In the genomic region with DNA sequence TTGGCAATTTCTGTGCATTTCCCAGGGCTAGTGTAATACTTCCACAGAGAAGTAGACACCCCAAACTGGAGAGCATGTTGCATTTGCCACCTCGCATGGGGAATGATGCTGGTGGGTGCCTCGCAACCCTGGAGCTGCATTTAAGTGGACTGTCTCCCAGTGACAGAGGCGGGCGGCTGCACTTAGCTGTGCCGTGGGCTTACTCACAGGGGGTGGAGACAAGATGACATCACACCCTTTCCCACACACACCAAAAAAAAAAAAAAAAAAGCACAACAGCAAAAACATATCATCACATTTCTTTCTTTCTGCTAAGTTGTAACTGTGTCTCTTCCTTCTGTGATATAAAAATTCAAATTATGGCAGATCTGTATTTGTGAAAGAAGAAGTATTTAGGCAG, we compare ENCODE assay signal across 10 cellular contexts. TPM values are rescaled to one million over a fixed set of nuclear protein-coding genes. Genes with fewer than 3 reads are reported as not detected.
A peak's percentile ranks its signal among the peaks of the same experiment; 100 is the strongest.
DNase-seq lines count a peak whose midpoint lies in the region; ATAC-seq and TF ChIP-seq lines count a peak whose summit lies in the region.
"Had no signal": no experiment of that assay in that cellular context is flagged by ENCODE, and none has a peak within 500 bp of the region (broad histone marks: within the 10 kb centered on the region; RNA-seq: fewer than 3 reads in every experiment).

A gene with protein sequence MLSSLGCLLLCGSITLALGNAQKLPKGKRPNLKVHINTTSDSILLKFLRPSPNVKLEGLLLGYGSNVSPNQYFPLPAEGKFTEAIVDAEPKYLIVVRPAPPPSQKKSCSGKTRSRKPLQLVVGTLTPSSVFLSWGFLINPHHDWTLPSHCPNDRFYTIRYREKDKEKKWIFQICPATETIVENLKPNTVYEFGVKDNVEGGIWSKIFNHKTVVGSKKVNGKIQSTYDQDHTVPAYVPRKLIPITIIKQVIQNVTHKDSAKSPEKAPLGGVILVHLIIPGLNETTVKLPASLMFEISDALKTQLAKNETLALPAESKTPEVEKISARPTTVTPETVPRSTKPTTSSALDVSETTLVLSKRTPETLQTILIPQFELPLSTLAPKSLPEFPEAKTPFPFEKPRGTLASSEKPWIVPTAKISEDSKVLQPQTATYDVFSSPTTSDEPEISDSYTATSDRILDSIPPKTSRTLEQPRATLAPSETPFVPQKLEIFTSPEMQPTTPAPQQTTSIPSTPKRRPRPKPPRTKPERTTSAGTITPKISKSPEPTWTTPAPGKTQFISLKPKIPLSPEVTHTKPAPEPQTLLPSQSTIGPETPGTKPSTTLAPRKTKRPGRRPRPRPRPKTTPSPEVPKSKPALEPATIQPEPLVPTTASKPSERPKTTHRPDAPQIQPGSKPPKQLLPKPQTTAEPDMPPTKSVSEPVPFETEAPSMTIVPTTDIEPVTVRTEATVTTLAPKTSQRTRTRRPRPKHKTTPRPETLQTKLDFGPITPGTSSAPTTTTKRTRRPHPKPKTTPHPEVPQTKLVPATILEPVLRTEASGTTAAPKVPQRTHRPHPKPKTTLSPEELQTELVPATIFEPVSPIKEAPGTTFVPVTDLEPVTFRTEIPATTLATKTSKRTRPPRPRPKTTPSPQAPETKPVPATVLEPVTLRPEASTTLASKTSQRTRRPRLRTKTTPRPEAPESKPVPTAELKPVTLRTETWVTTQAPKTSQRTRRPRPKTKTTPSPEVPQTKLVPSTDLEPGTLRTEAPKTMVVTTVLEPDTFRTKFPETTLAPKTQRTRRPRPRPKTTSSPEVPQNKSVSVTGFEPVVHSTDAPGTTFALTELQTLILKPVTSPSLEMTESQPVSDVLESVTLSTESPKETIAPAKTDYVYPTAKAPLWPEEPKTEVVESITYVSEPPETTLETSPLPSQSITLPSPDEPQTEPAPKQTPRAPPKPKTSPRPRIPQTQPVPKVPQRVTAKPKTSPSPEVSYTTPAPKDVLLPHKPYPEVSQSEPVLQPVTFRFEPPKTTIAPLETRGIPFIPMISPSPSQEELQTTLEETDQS (N-terminal part only) (minus strand): TSS at position 113 of the 400 bp plus-strand sequence. CDS start 37 bp downstream, at position 76.

- ATAC-seq in GM19023 (IDR thresholded peaks at IDR 0.05; ENCODE audit: unreplicated experiment): no peak

- no peaks in the 10 kb centered on the region for H4K20me1 ChIP-seq in hepatocyte (ENCODE audit: insufficient read depth, poor library complexity, severe bottlenecking)
- H4K20me1 ChIP-seq: BLaER1 treated with 17β-estradiol and CSF1 and Interleukin-3, amounts not matched to agents 10 nM and 100 nM had no signal

- H2AFZ ChIP-seq in hepatocyte: peak within 1 kb of the TSS; percentile 50

- no peaks in the 10 kb centered on the region for H3K9me3 Mint-ChIP-seq in activated T-helper 2 cell treated with anti-CD3 and anti-CD28 coated beads, Interferon-gamma antibody, Interleukin-2, Interleukin-4, amounts not matched to agents 10 μg/mL and 5 μg/mL and 100 μg/mL, durations not matched to agents 14 hours and 24 hours and 36 hours

- H3K79me2 ChIP-seq in hepatocyte: no peaks in the 10 kb centered on the region

- in situ Hi-C loops in astrocyte of the cerebellum (cut with HindIII; ENCODE audit: low sequenced_read_pairs): no loop called here

- H3K4me3 ChIP-seq in astrocyte of the cerebellum (ENCODE audit: low read depth, low read length): peak within 1 kb of the TSS; percentile 30
- peak within 1 kb of the TSS; percentile 3 for H3K4me3 ChIP-seq in hepatocyte
- peak within 1 kb of the TSS; percentile 2 to 41 (median 18) for H3K4me3 ChIP-seq in skin epidermis
- H3K4me3 ChIP-seq: BLaER1 treated with 17β-estradiol and CSF1 and Interleukin-3, amounts not matched to agents 10 nM and 100 nM had no signal

- peaks cover 10% of the 10 kb centered on the region for H3K27me3 Mint-ChIP-seq in activated T-helper 2 cell treated with anti-CD3 and anti-CD28 coated beads, Interferon-gamma antibody, Interleukin-2, Interleukin-4, amounts not matched to agents 10 μg/mL and 5 μg/mL and 100 μg/mL, durations not matched to agents 14 hours and 24 hours and 36 hours (ENCODE audit: low read depth)

- TF ChIP-seq CTCF in astrocyte of the cerebellum (IDR thresholded peaks at IDR 0.05; ENCODE audit: low read depth, low read length, missing control alignments) (no peak), hepatocyte (IDR thresholded peaks at IDR 0.05; ENCODE audit: poor library complexity) (no peak)

- H3K4me3 Mint-ChIP-seq in activated T-helper 2 cell treated with anti-CD3 and anti-CD28 coated beads, Interferon-gamma antibody, Interleukin-2, Interleukin-4, amounts not matched to agents 10 μg/mL and 5 μg/mL and 100 μg/mL, durations not matched to agents 14 hours and 24 hours and 36 hours (ENCODE audit: low read depth): no peak within 1 kb of the TSS

- WGBS in hepatocyte (ENCODE audit: low lambda C conversion rate, missing lambda C conversion rate): 24% methylated on average over 5 of the region's 5 CpGs

- no peaks in the 10 kb centered on the region for H3K27me3 ChIP-seq in hepatocyte
- H3K27me3 ChIP-seq: BLaER1 treated with 17β-estradiol and CSF1 and Interleukin-3, amounts not matched to agents 10 nM and 100 nM had no signal

- H3K27ac ChIP-seq in hepatocyte: peak within 1 kb of the TSS; percentile 78
- H3K27ac ChIP-seq in skin epidermis: peak within 1 kb of the TSS in 17 of 21 experiments; percentile 3 to 80 (median 56)
- H3K27ac ChIP-seq: BLaER1 treated with 17β-estradiol and CSF1 and Interleukin-3, amounts not matched to agents 10 nM and 100 nM had no signal

- no peaks in the 10 kb centered on the region for H3K36me3 ChIP-seq in hepatocyte (replicated peaks; ENCODE audit: insufficient read depth, low read depth)
- H3K36me3 ChIP-seq: BLaER1 treated with 17β-estradiol and CSF1 and Interleukin-3, amounts not matched to agents 10 nM and 100 nM had no signal

- H3K36me3 Mint-ChIP-seq in activated T-helper 2 cell treated with anti-CD3 and anti-CD28 coated beads, Interferon-gamma antibody, Interleukin-2, Interleukin-4, amounts not matched to agents 10 μg/mL and 5 μg/mL and 100 μg/mL, durations not matched to agents 14 hours and 24 hours and 36 hours (ENCODE audit: low read depth): no peaks in the 10 kb centered on the region

- peak within 1 kb of the TSS; percentile 72 for H3K4me2 ChIP-seq in hepatocyte
- H3K4me2 ChIP-seq: BLaER1 treated with 17β-estradiol and CSF1 and Interleukin-3, amounts not matched to agents 10 nM and 100 nM had no signal

- H3K9me2 ChIP-seq in hepatocyte (replicated peaks; ENCODE audit: insufficient read depth): no peaks in the 10 kb centered on the region

- intact Hi-C loops in activated T-helper 2 cell treated with anti-CD3 and anti-CD28 coated beads, Interferon-gamma antibody, Interleukin-2, Interleukin-4, amounts not matched to agents 10 μg/mL and 5 μg/mL and 100 μg/mL, durations not matched to agents 14 hours and 24 hours and 36 hours (cut with micrococcal nuclease): no loop called here

- H3K4me1 Mint-ChIP-seq in activated T-helper 2 cell treated with anti-CD3 and anti-CD28 coated beads, Interferon-gamma antibody, Interleukin-2, Interleukin-4, amounts not matched to agents 10 μg/mL and 5 μg/mL and 100 μg/mL, durations not matched to agents 14 hours and 24 hours and 36 hours (ENCODE audit: low read depth): no peaks in the 10 kb centered on the region

- H3K4me1 ChIP-seq in hepatocyte (ENCODE audit: insufficient read depth): peaks cover 6% of the 10 kb centered on the region
- H3K4me1 ChIP-seq: BLaER1 treated with 17β-estradiol and CSF1 and Interleukin-3, amounts not matched to agents 10 nM and 100 nM had no signal

- no peak within 1 kb of the TSS for H3K27ac Mint-ChIP-seq in activated T-helper 2 cell treated with anti-CD3 and anti-CD28 coated beads, Interferon-gamma antibody, Interleukin-2, Interleukin-4, amounts not matched to agents 10 μg/mL and 5 μg/mL and 100 μg/mL, durations not matched to agents 14 hours and 24 hours and 36 hours

- peak; percentile 7 for DNase-seq in NCI-H748 (lab: John Stamatoyannopoulos, UW; ENCODE audit: unreplicated experiment)
- DNase-seq in NCI-H748 treated with DMSO at 0.1 percent for 48 hours (lab: John Stamatoyannopoulos, UW): no peak
- DNase-seq in astrocyte of the cerebellum (ENCODE audit: low read depth): peak; percentile 55
- DNase-seq in hepatocyte (ENCODE audit: low spot score): peak; percentile 86
- no peak for DNase-seq in NCI-H2029 treated with DMSO at 0.1 percent for 48 hours (lab: John Stamatoyannopoulos, UW)
- no peak for DNase-seq in activated T-helper 2 cell treated with anti-CD3 and anti-CD28 coated beads, Interferon-gamma antibody, Interleukin-2, Interleukin-4, amounts not matched to agents 10 μg/mL and 5 μg/mL and 100 μg/mL, durations not matched to agents 14 hours and 24 hours and 36 hours (ENCODE audit: low spot score)

- no peaks in the 10 kb centered on the region for H3K9me3 ChIP-seq in hepatocyte (ENCODE audit: low read depth)
- H3K9me3 ChIP-seq: BLaER1 treated with 17β-estradiol and CSF1 and Interleukin-3, amounts not matched to agents 10 nM and 100 nM had no signal

RNA-seq across cellular contexts. Expression of the gene that starts here (rescaled TPM):
- total RNA-seq in hepatocyte: 10.4 and 15.0 TPM in 2 replicates
- 12.9 and 18.6 TPM in 2 replicates for polyA plus RNA-seq in hepatocyte
- total RNA-seq in activated T-helper 2 cell treated with anti-CD3 and anti-CD28 coated beads, Interferon-gamma antibody, Interleukin-2, Interleukin-4, amounts not matched to agents 10 μg/mL and 5 μg/mL and 100 μg/mL, durations not matched to agents 14 hours and 24 hours and 36 hours: 0.37 TPM in 1 of 2 replicates, not detected in the other
- total RNA-seq: T-helper 1 cell treated with Interleukin-12 subunit alpha and Interleukin-12 subunit beta and Interleukin-4 antibody, amounts not matched to agents 30 ng/mL and 1 ng/mL, for 36 hours had no signal

Comparison
In these comparisons a context has a peak if more than half of its experiments do, and no peak if none do; other contexts are left out.
1. DNase-seq: peak in NCI-H748 (single experiment), astrocyte of the cerebellum (single experiment) and hepatocyte (single experiment); none in NCI-H748 treated with DMSO at 0.1 percent for 48 hours (single experiment), NCI-H2029 treated with DMSO at 0.1 percent for 48 hours (single experiment) and activated T-helper 2 cell treated with anti-CD3 and anti-CD28 coated beads, Interferon-gamma antibody, Interleukin-2, Interleukin-4, amounts not matched to agents 10 μg/mL and 5 μg/mL and 100 μg/mL, durations not matched to agents 14 hours and 24 hours and 36 hours (single experiment).
2. Peak in every context shown above with its lines, with median percentiles within 50 percentile points of each other: H3K4me3 ChIP-seq.